ENCODE assay signal across 21 cellular contexts in genomic region chr1:180565472-180565871, GRCh38. TPM values are rescaled to one million over a fixed set of nuclear protein-coding genes. Genes with fewer than 3 reads are reported as not detected.
A peak's percentile ranks its signal among the peaks of the same experiment; 100 is the strongest.
DNase-seq lines count a peak whose midpoint lies in the region; ATAC-seq, FAIRE-seq and TF ChIP-seq lines count a peak whose summit lies in the region.
"Had no signal": no experiment of that assay in that cellular context is flagged by ENCODE, and none has a peak within 500 bp of the region (broad histone marks: within the 10 kb centered on the region; RNA-seq: fewer than 3 reads in every experiment).

No MANE protein-coding gene starts in this region.

- H3K18ac ChIP-seq in IMR-90 (ENCODE audit: low read depth, low read length) = no peak overlapping the region
- H3K18ac ChIP-seq in neuronal stem cell (ENCODE audit: low read length) = no peak overlapping the region

- H3K27me3 Mint-ChIP-seq in activated T-helper 17 cell treated with anti-CD3 and anti-CD28 coated beads, Interleukin-2, amount 50 U/mL, for 72 hours = peaks cover 13% of the 10 kb centered on the region

- H2BK5ac ChIP-seq in IMR-90 (ENCODE audit: low read depth, low read length, poor library complexity, severe bottlenecking) = no peak overlapping the region
- no peak overlapping the region for H2BK5ac ChIP-seq in neuronal stem cell (ENCODE audit: low read length)

- no peaks in the 10 kb centered on the region for H3K9me3 Mint-ChIP-seq in activated T-helper 17 cell treated with anti-CD3 and anti-CD28 coated beads, Interleukin-2, amount 50 U/mL, for 72 hours
- H3K9me3 Mint-ChIP-seq: CD8-positive, alpha-beta T cell; HFFc6 had no signal

- H4K91ac ChIP-seq in IMR-90 (ENCODE audit: insufficient read depth, low read depth, low read length) = no peak overlapping the region
- H4K91ac ChIP-seq in neuronal stem cell (ENCODE audit: low read depth, low read length, poor library complexity) = no peak overlapping the region

- no peak overlapping the region for H4K5ac ChIP-seq in IMR-90 (ENCODE audit: low read depth, low read length)

- no peak for TF ChIP-seq CTCF in heart right ventricle (IDR thresholded peaks at IDR 0.05)
- TF ChIP-seq CTCF in IMR-90 (conservative IDR thresholded peaks at IDR 0.05; ENCODE audit: low read depth, low read length) = no peak

- no peak overlapping the region for H2AK5ac ChIP-seq in IMR-90 (ENCODE audit: low read depth, low read length)
- no peak overlapping the region for H2AK5ac ChIP-seq in neuronal stem cell (ENCODE audit: low read depth, low read length)

- peaks cover 2% of the 10 kb centered on the region for H3K4me1 Mint-ChIP-seq in activated T-helper 17 cell treated with anti-CD3 and anti-CD28 coated beads, Interleukin-2, amount 50 U/mL, for 72 hours

- H3K79me1 ChIP-seq in IMR-90 (ENCODE audit: low read depth in 1 of 2, low read length in 2 of 2) (peaks cover 0 to 13% of the 10 kb centered on the region in 2 experiments; a peak in 1 of 4 replicates), neuronal stem cell (ENCODE audit: low read depth, low read length) (no peaks in the 10 kb centered on the region)

- H3K36me3 Mint-ChIP-seq in activated T-helper 17 cell treated with anti-CD3 and anti-CD28 coated beads, Interleukin-2, amount 50 U/mL, for 72 hours (ENCODE audit: low read depth) = no peaks in the 10 kb centered on the region
- H3K36me3 Mint-ChIP-seq: CD8-positive, alpha-beta T cell had no signal

- POLR2A ChIA-PET in IMR-90 (lab: Charles Lee; ENCODE audit: unreplicated experiment) = no interaction called here

- H3K14ac ChIP-seq in IMR-90 (replicated peaks; ENCODE audit: low read depth, low read length) (no peak overlapping the region), neuronal stem cell (ENCODE audit: low read length) (no peak overlapping the region)

- peaks cover 18% of the 10 kb centered on the region for H3K9me1 ChIP-seq in IMR-90 (ENCODE audit: insufficient read depth, low read length)

- H3K23ac ChIP-seq in IMR-90 (ENCODE audit: low read depth, low read length) (no peak overlapping the region), neuronal stem cell (ENCODE audit: low read depth, low read length, poor library complexity) (no peak overlapping the region)

- CTCF ChIA-PET in IMR-90 (lab: Yijun Ruan, JAX) = no interaction called here

- BruUV-seq in IMR-90 (replicated peaks; lab: Mats Ljungman, UMichigan) = no TSS peak

- no peaks in the 10 kb centered on the region for H4K20me1 ChIP-seq in IMR-90 (ENCODE audit: insufficient read depth, low read length)
- H4K20me1 ChIP-seq: BLaER1 had no signal

- H4K8ac ChIP-seq in IMR-90 (ENCODE audit: low read depth in 2 of 2, low read length in 2 of 2) = no peak overlapping the region
- H4K8ac ChIP-seq in neuronal stem cell (ENCODE audit: low read depth, low read length) = no peak overlapping the region

- no peaks in the 10 kb centered on the region for H3K36me3 ChIP-seq in heart right ventricle
- H3K36me3 ChIP-seq in IMR-90 (ENCODE audit: control insufficient read depth, insufficient read depth, low read length) = no peaks in the 10 kb centered on the region
- H3K36me3 ChIP-seq in neuronal stem cell (replicated peaks in 1 of 2; ENCODE audit: control insufficient read depth in 2 of 2, insufficient read depth in 2 of 2, low read length in 2 of 2) = no peaks in the 10 kb centered on the region
- no peaks in the 10 kb centered on the region for H3K36me3 ChIP-seq in small intestine (ENCODE audit: control insufficient read depth in 2 of 2, insufficient read depth in 2 of 2, low read length in 2 of 2)
- H3K36me3 ChIP-seq: BLaER1 had no signal

- WGBS in heart right ventricle, 2 donors = 48 to 62% methylated on average over 4 of the region's 4 CpGs
- WGBS in IMR-90 (ENCODE audit: extremely low coverage in 2 of 2, insufficient read length in 1 of 2), 2 experiments = 86% methylated on average over 2 of the region's 4 CpGs; no CpG with 5 or more reads in 1 of the 2 experiments
- WGBS in neuronal stem cell (ENCODE audit: extremely low coverage in 2 of 2, insufficient read length in 2 of 2, insufficient replicate concordance in 1 of 2), 2 donors = no CpG with 5 or more reads among the region's 4 CpGs
- 68 to 81% (median 69%) methylated on average over 4 of the region's 4 CpGs for WGBS in small intestine, 3 donors

- H3K9ac ChIP-seq in IMR-90 (ENCODE audit: low read depth, low read length) (no peak overlapping the region), neuronal stem cell (ENCODE audit: low read depth, low read length, poor library complexity) (no peak overlapping the region)
- H3K9ac ChIP-seq: BLaER1 had no signal

- in situ Hi-C loops in IMR-90 (cut with MboI; ENCODE audit: low sequenced_read_pairs) = no loop called here

- H2BK12ac ChIP-seq in neuronal stem cell (ENCODE audit: low read length) = no peak overlapping the region

- no peak for TF ChIP-seq RAD21 in IMR-90 (IDR thresholded peaks at IDR 0.05; ENCODE audit: low read length)

- no peak overlapping the region for H3K27ac Mint-ChIP-seq in activated T-helper 17 cell treated with anti-CD3 and anti-CD28 coated beads, Interleukin-2, amount 50 U/mL, for 72 hours
- H3K27ac Mint-ChIP-seq: CD8-positive, alpha-beta T cell; HFFc6 had no signal

- FAIRE-seq in small intestine (lab: Jason Lieb, UNC) = no peak

- no peak for ATAC-seq in heart right ventricle
- no peak for ATAC-seq in Right ventricle myocardium superior (ENCODE audit: poor library complexity)
- no peak for ATAC-seq in IMR-90 (ENCODE audit: low read depth)
- no peak for ATAC-seq in activated T-helper 17 cell treated with anti-CD3 and anti-CD28 coated beads, Interleukin-2, amount 50 U/mL, for 72 hours (replicated peaks)
- ATAC-seq: CD8-positive, alpha-beta T cell; HCT116 had no signal

- H2AFZ ChIP-seq in IMR-90 (replicated peaks; ENCODE audit: low read length, poor library complexity) (no peak overlapping the region), neuronal stem cell (ENCODE audit: low read length) (peak overlapping the region; percentile 51)

- H3K4ac ChIP-seq in IMR-90 (ENCODE audit: low read depth, low read length) (no peak overlapping the region), neuronal stem cell (ENCODE audit: low read length) (no peak overlapping the region)

- H3K27ac ChIP-seq in heart right ventricle (peak overlapping the region; percentile 23 to 90 (median 77)), IMR-90 (ENCODE audit: insufficient read depth, low read length) (no peak overlapping the region), neuronal stem cell (replicated peaks; ENCODE audit: low read length) (no peak overlapping the region), small intestine (ENCODE audit: low read depth in 1 of 2, low read length in 1 of 2) (no peak overlapping the region)
- H3K27ac ChIP-seq: BLaER1, HL-60 had no signal

- H2BK120ac ChIP-seq in IMR-90 (ENCODE audit: low read depth, low read length) (peak overlapping the region; percentile 26; the same call in 1 of the 2 replicates), neuronal stem cell (ENCODE audit: low read depth, low read length) (no peak overlapping the region)

- H3K4me2 ChIP-seq in IMR-90 (ENCODE audit: low read depth, low read length) = no peak overlapping the region
- no peak overlapping the region for H3K4me2 ChIP-seq in neuronal stem cell (ENCODE audit: insufficient read depth, low read length, poor library complexity, severe bottlenecking)
- H3K4me2 ChIP-seq: BLaER1 had no signal

- no peak overlapping the region for H2AK9ac ChIP-seq in IMR-90 (replicated peaks; ENCODE audit: low read depth, low read length, poor library complexity)

- H3K27me3 ChIP-seq in heart right ventricle (no peaks in the 10 kb centered on the region), IMR-90 (ENCODE audit: control insufficient read depth, insufficient read depth, low read length) (no peaks in the 10 kb centered on the region), neuronal stem cell (ENCODE audit: control insufficient read depth in 3 of 3, insufficient read depth in 3 of 3, low read depth in 1 of 3, low read length in 3 of 3) (no peaks in the 10 kb centered on the region), small intestine (ENCODE audit: control insufficient read depth in 2 of 2, insufficient read depth in 2 of 2, low read length in 2 of 2) (peaks cover 0 to 2% of the 10 kb centered on the region in 2 donors)
- H3K27me3 ChIP-seq: BLaER1 had no signal

- TF ChIP-seq POLR2A in IMR-90 (IDR thresholded peaks at IDR 0.05; ENCODE audit: low read depth, low read length) = no peak

- no peak overlapping the region for H3K56ac ChIP-seq in IMR-90 (ENCODE audit: extremely low read depth, insufficient read depth, low read length)

- dilution Hi-C loops in IMR-90 (cut with HindIII; ENCODE audit: low sequenced_read_pairs, unreplicated experiment) = no loop called here

- H2BK15ac ChIP-seq in IMR-90 (ENCODE audit: low read depth, low read length) (peak overlapping the region; percentile 50; the same call in 1 of the 3 replicates), neuronal stem cell (ENCODE audit: low read length) (no peak overlapping the region)

- intact Hi-C loops in heart right ventricle (cut with DNase I) = loop anchor here in 4 of 10 donors (5.0 kb wide), 3 partner anchors 33 to 42 kb away; no protein-coding TSS in a partner anchor
- intact Hi-C loops in Right ventricle myocardium superior (cut with DNase I) = no loop called here
- intact Hi-C loops in IMR-90 (cut with micrococcal nuclease) = no loop called here

- no peak overlapping the region for H2BK20ac ChIP-seq in IMR-90 (ENCODE audit: low read depth, low read length)

- H3K4me3 Mint-ChIP-seq in activated T-helper 17 cell treated with anti-CD3 and anti-CD28 coated beads, Interleukin-2, amount 50 U/mL, for 72 hours = no peak overlapping the region
- H3K4me3 Mint-ChIP-seq: CD8-positive, alpha-beta T cell; HFFc6 had no signal

- no peak for DNase-seq in heart right ventricle
- no peak for DNase-seq in Right ventricle myocardium superior
- no peak for DNase-seq in IMR-90
- DNase-seq in neuronal stem cell (ENCODE audit: low spot score) = no peak
- DNase-seq in small intestine = peak; percentile 20
- no peak for DNase-seq in stimulated activated CD4-positive, alpha-beta T cell treated with anti-CD3 and anti-CD28 coated beads, Interleukin-2, amount 100 ng/mL, for 24 hours
- no peak for DNase-seq in NCI-H510A treated with DMSO at 0.1 percent for 48 hours (lab: John Stamatoyannopoulos, UW)
- DNase-seq: 8988T; Calu3; CD8-positive, alpha-beta T cell; DMS79 treated with DMSO at 0.1 percent for 48 hours; GF-D8; GOT3; H7; HFFc6 had no signal

- peaks cover 4 to 82% (median 46%) of the 10 kb centered on the region in 9 donors for H3K4me1 ChIP-seq in heart right ventricle
- peaks cover 18% of the 10 kb centered on the region for H3K4me1 ChIP-seq in IMR-90 (ENCODE audit: control insufficient read depth, insufficient read depth, low read length)
- peaks cover 9 to 14% of the 10 kb centered on the region in 2 donors for H3K4me1 ChIP-seq in neuronal stem cell (ENCODE audit: control insufficient read depth in 2 of 2, insufficient read depth in 1 of 2, low read depth in 1 of 2, low read length in 2 of 2)
- peaks cover 0 to 7% of the 10 kb centered on the region in 2 donors for H3K4me1 ChIP-seq in small intestine (ENCODE audit: control insufficient read depth in 2 of 2, insufficient read depth in 1 of 2, low read depth in 1 of 2, low read length in 1 of 2)
- H3K4me1 ChIP-seq: BLaER1 had no signal

- H3K4me3 ChIP-seq in heart right ventricle = peak overlapping the region in 5 of 10 donors; percentile 4 to 43 (median 14)
- no peak overlapping the region for H3K4me3 ChIP-seq in IMR-90 (ENCODE audit: insufficient read depth, low read depth, low read length)
- H3K4me3 ChIP-seq in neuronal stem cell (ENCODE audit: low read length in 2 of 2) = no peak overlapping the region
- H3K4me3 ChIP-seq in small intestine (ENCODE audit: low read depth in 1 of 2, low read length in 2 of 2) = no peak overlapping the region
- H3K4me3 ChIP-seq: BLaER1 had no signal

- H3K9me3 ChIP-seq in heart right ventricle (no peaks in the 10 kb centered on the region), IMR-90 (ENCODE audit: control insufficient read depth, insufficient read depth, low read length) (no peaks in the 10 kb centered on the region), neuronal stem cell (replicated peaks in 1 of 2; ENCODE audit: control insufficient read depth in 2 of 2, insufficient read depth in 1 of 2, low read depth in 1 of 2, low read length in 2 of 2) (no peaks in the 10 kb centered on the region), small intestine (ENCODE audit: control insufficient read depth, low read depth) (no peaks in the 10 kb centered on the region)
- H3K9me3 ChIP-seq: BLaER1 had no signal

RNA-seq across cellular contexts. Expression of gene OVAAL, which starts 6.7 kb away (rescaled TPM):
- 1 to 10 TPM in 9 of 10 donors, under 1 TPM in 1; 0.27 to 5.8 (median 2.7) TPM for total RNA-seq in heart right ventricle
- polyA plus RNA-seq in heart right ventricle = 1 to 10 TPM; 2.3 to 7.3 TPM
- 1.1 TPM for total RNA-seq in Right ventricle myocardium superior
- total RNA-seq in IMR-90 (2012; rRNA removed) = not detected in 2 replicates
- not detected in 2 replicates for polyA plus RNA-seq in IMR-90 (2012; rRNA removed)
- 0.03 TPM in 1 of 2 replicates, not detected in the other for polyA plus RNA-seq in IMR-90 (2012; cell fraction: cytosol; rRNA removed)
- not detected in 2 replicates for polyA plus RNA-seq in IMR-90 (2012; cell fraction: nucleus; rRNA removed; ENCODE audit: low replicate concordance)
- not detected for polyA plus RNA-seq in neuronal stem cell (2013, experiment 1 of 2)
- not detected for polyA plus RNA-seq in neuronal stem cell (2013, experiment 2 of 2)
- polyA plus RNA-seq in small intestine = not detected
- not detected for total RNA-seq in activated T-helper 17 cell treated with anti-CD3 and anti-CD28 coated beads, Interleukin-2, amount 50 U/mL, for 72 hours
- total RNA-seq: A673; Calu3; CD8-positive, alpha-beta T cell; H7; HFFc6 had no signal
- polyA plus RNA-seq: AG04450 had no signal

Comparison
In these comparisons a context has a peak if more than half of its experiments do, and no peak if none do; other contexts are left out.
1. H3K27ac ChIP-seq: peak in heart right ventricle (10 of 10); none in IMR-90 (single experiment), neuronal stem cell (single experiment) and small intestine (0 of 2).